ENCODE assay signal across 8 cellular contexts in genomic region chr19:58475714-58476497, GRCh38. TPM values are rescaled to one million over a fixed set of nuclear protein-coding genes. Genes with fewer than 3 reads are reported as not detected.
DNase-seq lines count a peak whose midpoint lies in the region; ATAC-seq and TF ChIP-seq lines count a peak whose summit lies in the region.

ZNF446 (plus strand) TSS chr19:58476352; CDS start chr19:58477219, 867 bp downstream.

- intact Hi-C loops in left ventricle myocardium inferior (cut with micrococcal nuclease) = no loop called here
- intact Hi-C loops in posterior vena cava (cut with DNase I) = no loop called here
- intact Hi-C loops in upper lobe of right lung (cut with DNase I) = no loop called here

- peaks cover 25% of the 10 kb centered on the region for H3K4me1 ChIP-seq in left ventricle myocardium inferior
- peaks cover 15% of the 10 kb centered on the region for H3K4me1 ChIP-seq in upper lobe of right lung

- H3K27me3 ChIP-seq in left ventricle myocardium inferior (ENCODE audit: low read depth) = no peaks in the 10 kb centered on the region
- H3K27me3 ChIP-seq in upper lobe of right lung = no peaks in the 10 kb centered on the region

- H3K36me3 Mint-ChIP-seq in T-helper 1 cell treated with Interleukin-12 subunit alpha and Interleukin-12 subunit beta and Interleukin-4 antibody, amounts not matched to agents 30 μg/mL and 1 μg/mL, for 36 hours (ENCODE audit: low read depth) = peaks cover 6% of the 10 kb centered on the region

- peak within 1 kb of the TSS; percentile 88 for H3K4me3 Mint-ChIP-seq in T-helper 1 cell treated with Interleukin-12 subunit alpha and Interleukin-12 subunit beta and Interleukin-4 antibody, amounts not matched to agents 30 μg/mL and 1 μg/mL, for 36 hours

- no peaks in the 10 kb centered on the region for H3K9me3 Mint-ChIP-seq in T-helper 1 cell treated with Interleukin-12 subunit alpha and Interleukin-12 subunit beta and Interleukin-4 antibody, amounts not matched to agents 30 μg/mL and 1 μg/mL, for 36 hours

- H3K4me3 ChIP-seq in left ventricle myocardium inferior = peak within 1 kb of the TSS; percentile 77
- peak within 1 kb of the TSS; percentile 71 for H3K4me3 ChIP-seq in upper lobe of right lung

- peak within 1 kb of the TSS; percentile 95 for H3K27ac Mint-ChIP-seq in T-helper 1 cell treated with Interleukin-12 subunit alpha and Interleukin-12 subunit beta and Interleukin-4 antibody, amounts not matched to agents 30 μg/mL and 1 μg/mL, for 36 hours

- H3K36me3 ChIP-seq in left ventricle myocardium inferior = peaks cover 42% of the 10 kb centered on the region
- peaks cover 28% of the 10 kb centered on the region for H3K36me3 ChIP-seq in upper lobe of right lung

- TF ChIP-seq CTCF in left ventricle myocardium inferior (IDR thresholded peaks at IDR 0.05; ENCODE audit: borderline replicate concordance) (no peak), upper lobe of right lung (IDR thresholded peaks at IDR 0.05) (peak; percentile 18)

- DNase-seq in NCI-H1694 (lab: John Stamatoyannopoulos, UW) = peak; percentile 93
- peak; percentile 70 to 98 (median 95) for DNase-seq in amygdala (lab: John Stamatoyannopoulos, UW)
- DNase-seq in left ventricle myocardium inferior = peak; percentile 97
- peak; percentile 99 for DNase-seq in posterior vena cava (ENCODE audit: low spot score)
- peak; percentile 97 for DNase-seq in upper lobe of right lung

- no peaks in the 10 kb centered on the region for H3K9me3 ChIP-seq in left ventricle myocardium inferior (replicated peaks)
- no peaks in the 10 kb centered on the region for H3K9me3 ChIP-seq in upper lobe of right lung

- H3K27me3 Mint-ChIP-seq in T-helper 1 cell treated with Interleukin-12 subunit alpha and Interleukin-12 subunit beta and Interleukin-4 antibody, amounts not matched to agents 30 μg/mL and 1 μg/mL, for 36 hours (ENCODE audit: low read depth) = no peaks in the 10 kb centered on the region

- peak; percentile 79 for ATAC-seq in GM18498 (IDR thresholded peaks at IDR 0.05; ENCODE audit: unreplicated experiment)
- peak; percentile 81 for ATAC-seq in HG02885 (IDR thresholded peaks at IDR 0.05; ENCODE audit: poor library complexity, unreplicated experiment)
- ATAC-seq in upper lobe of right lung = peak; percentile 94

- peaks cover 21% of the 10 kb centered on the region for H3K4me1 Mint-ChIP-seq in T-helper 1 cell treated with Interleukin-12 subunit alpha and Interleukin-12 subunit beta and Interleukin-4 antibody, amounts not matched to agents 30 μg/mL and 1 μg/mL, for 36 hours (ENCODE audit: low read depth)

- H3K27ac ChIP-seq in left ventricle myocardium inferior (replicated peaks) = peak within 1 kb of the TSS; percentile 96
- peak within 1 kb of the TSS; percentile 94 for H3K27ac ChIP-seq in upper lobe of right lung

RNA-seq across cellular contexts. Expression of gene ZNF446, which starts in this region (rescaled TPM):
- total RNA-seq in left ventricle myocardium inferior = 4.9 TPM
- total RNA-seq in posterior vena cava = 1 to 10 TPM; 4.8 to 6.0 TPM
- total RNA-seq in upper lobe of right lung = 8.8 TPM

Comparison
In these comparisons a context has a peak if more than half of its experiments do, and no peak if none do; other contexts are left out.
1. Peak in every context shown above with its lines: DNase-seq, ATAC-seq, H3K4me3 ChIP-seq and H3K27ac ChIP-seq.